ENCODE assay signal across 10 cellular contexts in the genomic region with DNA sequence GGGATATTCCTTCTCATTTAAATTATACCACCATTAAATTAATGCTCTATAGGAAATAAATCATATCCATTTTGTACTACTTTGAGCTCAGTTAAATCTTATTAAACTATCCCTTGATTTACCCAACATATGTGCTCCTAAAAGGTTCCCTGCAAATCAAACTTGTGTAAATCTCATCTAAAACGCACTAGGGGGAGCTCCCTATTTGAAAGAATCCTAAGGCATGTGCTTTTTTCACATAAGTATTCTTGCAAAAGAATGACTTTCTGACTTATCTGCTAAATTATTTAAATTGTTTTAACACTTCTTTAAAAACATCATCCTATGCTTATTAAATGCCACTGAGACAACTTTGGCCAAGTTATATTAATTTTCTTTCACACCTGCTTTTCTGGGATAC. TPM values are rescaled to one million over a fixed set of nuclear protein-coding genes. Genes with fewer than 3 reads are reported as not detected.
A peak's percentile ranks its signal among the peaks of the same experiment; 100 is the strongest.
DNase-seq lines count a peak whose midpoint lies in the region; ATAC-seq and TF ChIP-seq lines count a peak whose summit lies in the region.
"Had no signal": no experiment of that assay in that cellular context is flagged by ENCODE, and none has a peak within 500 bp of the region (broad histone marks: within the 10 kb centered on the region; RNA-seq: fewer than 3 reads in every experiment).

No MANE protein-coding gene starts in this region.

- H3K27ac ChIP-seq in breast epithelium = no peak overlapping the region

- H3K4me3 Mint-ChIP-seq in MCF 10A (ENCODE audit: unreplicated experiment) = no peak overlapping the region
- no peak overlapping the region for H3K4me3 Mint-ChIP-seq in type B pancreatic cell

- no TSS peak for BruUV-seq in MCF 10A (replicated peaks; lab: Mats Ljungman, UMichigan)

- no peak overlapping the region for H3K27ac Mint-ChIP-seq in MCF 10A (ENCODE audit: low read depth, unreplicated experiment)
- H3K27ac Mint-ChIP-seq in type B pancreatic cell = no peak overlapping the region

- no peaks in the 10 kb centered on the region for H3K27me3 ChIP-seq in breast epithelium

- no peaks in the 10 kb centered on the region for H3K4me1 ChIP-seq in breast epithelium

- no peaks in the 10 kb centered on the region for H3K36me3 ChIP-seq in breast epithelium

- H3K4me3 ChIP-seq in breast epithelium (no peak overlapping the region), fibroblast of the aortic adventitia (ENCODE audit: low read depth, low read length) (no peak overlapping the region)

- peaks cover 42% of the 10 kb centered on the region for H3K36me3 Mint-ChIP-seq in MCF 10A (ENCODE audit: insufficient read depth, unreplicated experiment)
- peaks cover 15% of the 10 kb centered on the region for H3K36me3 Mint-ChIP-seq in type B pancreatic cell

- intact Hi-C loops in MCF 10A (cut with micrococcal nuclease) (no loop called here), breast epithelium (cut with DNase I; ENCODE audit: low total_unique reads) (no loop called here)

- H3K9me3 Mint-ChIP-seq in MCF 10A (ENCODE audit: unreplicated experiment) (no peaks in the 10 kb centered on the region), type B pancreatic cell (no peaks in the 10 kb centered on the region)

- POLR2A ChIA-PET in MCF 10A (lab: Yijun Ruan, JAX) = interaction anchor here (0.6 to 8.1 kb wide), 14 partner anchors 8 to 352 kb away, joined by 3 to 111 read pairs (median 4); a partner anchor contains a TSS

- ATAC-seq in HG03520 (IDR thresholded peaks at IDR 0.05; ENCODE audit: unreplicated experiment) = no peak

- TF ChIP-seq POLR2A in breast epithelium (IDR thresholded peaks at IDR 0.05) = no peak

- H3K9me3 ChIP-seq in breast epithelium = no peaks in the 10 kb centered on the region

- peak; percentile 38 for DNase-seq in MCF 10A (ENCODE audit: unreplicated experiment)
- no peak for DNase-seq in breast epithelium (ENCODE audit: low spot score in 2 of 2)
- peak; percentile 37 for DNase-seq in RPMI7951 (ENCODE audit: low read depth)
- DNase-seq in fibroblast of the aortic adventitia (ENCODE audit: low read depth) = peak; percentile 76
- DNase-seq in type B pancreatic cell (ENCODE audit: extremely low spot score, unreplicated experiment) = no peak
- DNase-seq in DMS53 treated with DMSO at 0.1 percent for 48 hours (lab: John Stamatoyannopoulos, UW; ENCODE audit: unreplicated experiment) = no peak
- DNase-seq in HK-2 (ENCODE audit: unreplicated experiment) = no peak
- DNase-seq: amygdala, DMS153 had no signal

- H3K27me3 Mint-ChIP-seq in MCF 10A (ENCODE audit: insufficient read depth, unreplicated experiment) (no peaks in the 10 kb centered on the region), type B pancreatic cell (no peaks in the 10 kb centered on the region)

- CTCF ChIA-PET in MCF 10A (lab: Yijun Ruan, JAX) = interaction anchor here (0.6 to 1.8 kb wide), 11 partner anchors 143 to 997 kb away, joined by 3 to 5 read pairs (median 3); no protein-coding TSS in a partner anchor

- TF ChIP-seq CTCF in MCF 10A (IDR thresholded peaks at IDR 0.05; ENCODE audit: unreplicated experiment) (peak; percentile 32), breast epithelium (IDR thresholded peaks at IDR 0.05) (no peak), fibroblast of the aortic adventitia (IDR thresholded peaks at IDR 0.05; ENCODE audit: insufficient read depth, low read length) (peak; percentile 46), type B pancreatic cell (conservative IDR thresholded peaks at IDR 0.05) (peak; percentile 44)

- peaks cover 7% of the 10 kb centered on the region for H3K4me1 Mint-ChIP-seq in MCF 10A (ENCODE audit: insufficient read depth, unreplicated experiment)
- H3K4me1 Mint-ChIP-seq in type B pancreatic cell (ENCODE audit: unreplicated experiment) = peaks cover 10% of the 10 kb centered on the region

RNA-seq across cellular contexts. Expression of a gene that starts 7.9 kb away (rescaled TPM):
- total RNA-seq in MCF 10A (2022) (74.2 and 78.5 TPM in 2 replicates), breast epithelium (10 to 100 TPM; 31.2 to 76.7 (median 50.5) TPM), fibroblast of the aortic adventitia (ENCODE audit: low replicate concordance) (17.3 and 41.1 TPM in 2 replicates), type B pancreatic cell (ENCODE audit: low replicate concordance) (34.6 and 44.7 TPM in 2 replicates)
- total RNA-seq in RPMI7951 (2014; rRNA removed; shearing (Covaris generic)) = 30.5 and 32.2 TPM in 2 replicates

Comparison
In these comparisons a context has a peak if more than half of its experiments do, and no peak if none do; other contexts are left out.
1. DNase-seq: peak in MCF 10A (single experiment), RPMI7951 (single experiment) and fibroblast of the aortic adventitia (single experiment); none in breast epithelium (0 of 2), type B pancreatic cell (single experiment), DMS53 treated with DMSO at 0.1 percent for 48 hours (single experiment) and HK-2 (single experiment).
2. CTCF ChIP-seq: peak in MCF 10A (single experiment), fibroblast of the aortic adventitia (single experiment) and type B pancreatic cell (single experiment); none in breast epithelium (0 of 3).